In the genomic region with DNA sequence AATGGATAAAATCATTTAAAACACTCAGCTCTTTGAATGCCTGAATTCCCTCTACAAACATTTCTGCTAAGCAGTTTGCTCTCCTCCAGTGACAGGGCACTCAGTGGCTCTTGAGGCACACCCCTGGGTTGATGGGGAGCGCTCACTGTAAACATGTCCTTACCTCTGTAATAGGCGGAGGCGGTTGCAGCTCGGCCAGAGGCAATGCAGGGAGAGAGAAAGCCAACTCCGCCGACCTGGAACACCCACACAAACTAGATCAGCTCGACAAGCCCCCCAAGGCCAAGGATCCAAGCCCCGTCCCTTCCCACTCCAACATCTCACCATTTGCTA, we compare ENCODE assay signal across 1 cellular context.
TF ChIP-seq lines count a peak whose summit lies in the region.

No MANE protein-coding gene starts in this region.

TF ChIP-seq in IMR-90, 13 proteins besides CTCF, POLR2A, EP300 and RAD21:
- TF ChIP-seq MXI1 (IDR thresholded peaks at IDR 0.05; ENCODE audit: borderline replicate concordance, low read depth, low read length): no peak
- TF ChIP-seq RFX5 (IDR thresholded peaks at IDR 0.05; ENCODE audit: low read depth, low read length): no peak
- TF ChIP-seq BHLHE40 (IDR thresholded peaks at IDR 0.05; ENCODE audit: low read depth, low read length): no peak
- no peak for TF ChIP-seq NFE2L2 (IDR thresholded peaks at IDR 0.05; ENCODE audit: low read depth, low read length)
- TF ChIP-seq, protein P1, sequence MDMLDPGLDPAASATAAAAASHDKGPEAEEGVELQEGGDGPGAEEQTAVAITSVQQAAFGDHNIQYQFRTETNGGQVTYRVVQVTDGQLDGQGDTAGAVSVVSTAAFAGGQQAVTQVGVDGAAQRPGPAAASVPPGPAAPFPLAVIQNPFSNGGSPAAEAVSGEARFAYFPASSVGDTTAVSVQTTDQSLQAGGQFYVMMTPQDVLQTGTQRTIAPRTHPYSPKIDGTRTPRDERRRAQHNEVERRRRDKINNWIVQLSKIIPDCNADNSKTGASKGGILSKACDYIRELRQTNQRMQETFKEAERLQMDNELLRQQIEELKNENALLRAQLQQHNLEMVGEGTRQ (IDR thresholded peaks at IDR 0.05; ENCODE audit: low read depth, low read length): no peak
- TF ChIP-seq RCOR1 (IDR thresholded peaks at IDR 0.05; ENCODE audit: insufficient replicate concordance, low read length): no peak
- TF ChIP-seq CEBPB (IDR thresholded peaks at IDR 0.05; ENCODE audit: low read depth, low read length): no peak
- no peak for TF ChIP-seq MAFK (IDR thresholded peaks at IDR 0.05; ENCODE audit: low read depth, low read length)
- TF ChIP-seq CHD1 (IDR thresholded peaks at IDR 0.05; ENCODE audit: low read depth, low read length): no peak
- TF ChIP-seq MAZ (IDR thresholded peaks at IDR 0.05; ENCODE audit: borderline replicate concordance, low read depth, low read length): no peak
- TF ChIP-seq, protein P2, sequence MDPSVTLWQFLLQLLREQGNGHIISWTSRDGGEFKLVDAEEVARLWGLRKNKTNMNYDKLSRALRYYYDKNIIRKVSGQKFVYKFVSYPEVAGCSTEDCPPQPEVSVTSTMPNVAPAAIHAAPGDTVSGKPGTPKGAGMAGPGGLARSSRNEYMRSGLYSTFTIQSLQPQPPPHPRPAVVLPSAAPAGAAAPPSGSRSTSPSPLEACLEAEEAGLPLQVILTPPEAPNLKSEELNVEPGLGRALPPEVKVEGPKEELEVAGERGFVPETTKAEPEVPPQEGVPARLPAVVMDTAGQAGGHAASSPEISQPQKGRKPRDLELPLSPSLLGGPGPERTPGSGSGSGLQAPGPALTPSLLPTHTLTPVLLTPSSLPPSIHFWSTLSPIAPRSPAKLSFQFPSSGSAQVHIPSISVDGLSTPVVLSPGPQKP (IDR thresholded peaks at IDR 0.05; ENCODE audit: borderline replicate concordance, low read depth, low read length): no peak
- TF ChIP-seq FOS (IDR thresholded peaks at IDR 0.05; ENCODE audit: low read depth, low read length): no peak
- no peak for TF ChIP-seq SMC3 (IDR thresholded peaks at IDR 0.05; ENCODE audit: low read depth, low read length)
TF ChIP-seq in IMR-90: peak in this region for 0.
